Comparison of ENCODE assay signal across 23 cellular contexts in genomic region chr22:48783821-48784266, GRCh38.
"Had no signal": no experiment of that assay in that cellular context is flagged by ENCODE, and none has a peak within 500 bp of the region (broad histone marks: within the 10 kb centered on the region; RNA-seq: fewer than 3 reads in every experiment).

No MANE protein-coding gene starts in this region.

- H3K4me1 Mint-ChIP-seq: activated CD4-positive, alpha-beta T cell treated with anti-CD3 and anti-CD28 coated beads, Interleukin-2, amount 10 ng/mL, durations not matched to agents 24 days and 14 days; naive thymus-derived CD4-positive, alpha-beta T cell had no signal

- H3K36me3 Mint-ChIP-seq: activated CD4-positive, alpha-beta memory T cell treated with anti-CD3 and anti-CD28 coated beads for 36 hours; naive thymus-derived CD4-positive, alpha-beta T cell; neural progenitor cell had no signal

- H3K36me3 ChIP-seq: brain microvascular endothelial cell, esophagus squamous epithelium, heart right ventricle, left ventricle myocardium inferior, neural progenitor cell, suprapubic skin, tibial artery had no signal

- H3K27ac Mint-ChIP-seq: activated CD4-positive, alpha-beta memory T cell treated with anti-CD3 and anti-CD28 coated beads for 36 hours; activated CD4-positive, alpha-beta T cell treated with anti-CD3 and anti-CD28 coated beads, Interleukin-2, amount 10 ng/mL, durations not matched to agents 24 days and 14 days; activated T-cell treated with anti-CD3 and anti-CD28 coated beads, Interleukin-2, amount 50 U/mL, for 72 hours; naive thymus-derived CD4-positive, alpha-beta T cell; neural progenitor cell had no signal

- H3K4me1 ChIP-seq: esophagus squamous epithelium, heart right ventricle, left ventricle myocardium inferior, suprapubic skin, tibial artery had no signal

- H3K4me3 ChIP-seq: esophagus squamous epithelium, heart right ventricle, left ventricle myocardium inferior, neural progenitor cell, suprapubic skin, tibial artery had no signal

- H3K27me3 Mint-ChIP-seq: activated CD4-positive, alpha-beta memory T cell treated with anti-CD3 and anti-CD28 coated beads for 36 hours; activated CD4-positive, alpha-beta T cell treated with anti-CD3 and anti-CD28 coated beads, Interleukin-2, amount 10 ng/mL, durations not matched to agents 24 days and 14 days had no signal

- ATAC-seq: activated T-cell treated with anti-CD3 and anti-CD28 coated beads, Interleukin-2, amount 50 U/mL, for 72 hours; heart right ventricle; naive thymus-derived CD4-positive, alpha-beta T cell had no signal

- H3K4me3 Mint-ChIP-seq: activated CD4-positive, alpha-beta memory T cell treated with anti-CD3 and anti-CD28 coated beads for 36 hours; activated CD4-positive, alpha-beta T cell treated with anti-CD3 and anti-CD28 coated beads, Interleukin-2, amount 10 ng/mL, durations not matched to agents 24 days and 14 days; activated T-cell treated with anti-CD3 and anti-CD28 coated beads, Interleukin-2, amount 50 U/mL, for 72 hours; naive thymus-derived CD4-positive, alpha-beta T cell; neural progenitor cell had no signal

- H3K9me3 ChIP-seq: esophagus squamous epithelium, suprapubic skin, tibial artery had no signal

- H3K27me3 ChIP-seq: brain microvascular endothelial cell, neural progenitor cell, suprapubic skin, tibial artery had no signal

- H3K27ac ChIP-seq: brain microvascular endothelial cell, esophagus squamous epithelium, heart right ventricle, left ventricle myocardium inferior, neural progenitor cell, suprapubic skin, tibial artery, VCaP had no signal

- H3K9ac ChIP-seq: neural progenitor cell had no signal

- H3K9me3 Mint-ChIP-seq: activated CD4-positive, alpha-beta memory T cell treated with anti-CD3 and anti-CD28 coated beads for 36 hours; activated CD4-positive, alpha-beta T cell treated with anti-CD3 and anti-CD28 coated beads, Interleukin-2, amount 10 ng/mL, durations not matched to agents 24 days and 14 days; activated T-cell treated with anti-CD3 and anti-CD28 coated beads, Interleukin-2, amount 50 U/mL, for 72 hours; neural progenitor cell had no signal

- DNase-seq: activated CD4-positive, alpha-beta memory T cell treated with anti-CD3 and anti-CD28 coated beads for 36 hours; activated gamma-delta T cell treated with Interleukin-2 at 50 U/mL for 16 hours; activated naive CD4-positive, alpha-beta T cell treated with anti-CD3 and anti-CD28 coated beads, Interleukin-2, amount 50 U/mL, for 16 hours; activated T-cell treated with anti-CD3 and anti-CD28 coated beads for 4 hours; activated T-cell treated with anti-CD3 and anti-CD28 coated beads, Interleukin-2, amount 50 U/mL, for 72 hours; amniotic stem cell; brain microvascular endothelial cell; esophagus squamous epithelium; foreskin melanocyte; heart right ventricle; left ventricle myocardium inferior; midbrain; naive thymus-derived CD4-positive, alpha-beta T cell; occipital lobe; stimulated activated CD4-positive, alpha-beta T cell treated with anti-CD3 and anti-CD28 coated beads, Interleukin-15, amount 100 ng/mL, for 24 hours; stimulated activated CD4-positive, alpha-beta T cell treated with anti-CD3 and anti-CD28 coated beads, Interleukin-2, amount 100 ng/mL, for 24 hours; stimulated activated naive CD4-positive, alpha-beta T cell; T-helper 1 cell had no signal
